Comparison of ENCODE assay signal across 9 cellular contexts in genomic region chr19:10074153-10074552, GRCh38. TPM values are rescaled to one million over a fixed set of nuclear protein-coding genes. Genes with fewer than 3 reads are reported as not detected.
A peak's percentile ranks its signal among the peaks of the same experiment; 100 is the strongest.
DNase-seq lines count a peak whose midpoint lies in the region; ATAC-seq and TF ChIP-seq lines count a peak whose summit lies in the region.
"Had no signal": no experiment of that assay in that cellular context is flagged by ENCODE, and none has a peak within 500 bp of the region (broad histone marks: within the 10 kb centered on the region; RNA-seq: fewer than 3 reads in every experiment).

No MANE protein-coding gene starts in this region.

- no peak overlapping the region for H3K9ac ChIP-seq in liver (ENCODE audit: low read depth in 1 of 2, low read length in 2 of 2)

- TF ChIP-seq RAD21 in liver (IDR thresholded peaks at IDR 0.05), result peak; percentile 88 to 92

- peaks cover 4 to 12% (median 7%) of the 10 kb centered on the region in 4 donors for H3K36me3 ChIP-seq in liver (ENCODE audit: control insufficient read depth in 4 of 4, insufficient read depth in 3 of 4, low read depth in 1 of 4, low read length in 3 of 4)

- 53% methylated on average over 2 of the region's 2 CpGs for WGBS in liver

- TF ChIP-seq CTCF in liver (IDR thresholded peaks at IDR 0.05; ENCODE audit: low read depth, low read length, missing input control), result peak; percentile 73

- H3K27ac ChIP-seq in liver (ENCODE audit: low read depth in 1 of 2, low read length in 2 of 2), result no peak overlapping the region
- H3K27ac ChIP-seq: VCaP had no signal

- peaks cover 1 to 7% (median 6%) of the 10 kb centered on the region in 4 donors for H3K9me3 ChIP-seq in liver (ENCODE audit: control insufficient read depth in 4 of 4, low read length in 3 of 4)

- intact Hi-C loops in left ventricle myocardium superior (cut with micrococcal nuclease), result no loop called here

- no peak overlapping the region for H3K4me3 ChIP-seq in liver (ENCODE audit: low read depth in 1 of 3, low read length in 3 of 3)

- peak; percentile 68 for DNase-seq in DMS 273 (lab: John Stamatoyannopoulos, UW; ENCODE audit: unreplicated experiment)
- no peak for DNase-seq in DMS 273 treated with DMSO at 0.1 percent for 48 hours (lab: John Stamatoyannopoulos, UW)
- DNase-seq in NCI-H1694 treated with DMSO at 0.1 percent for 48 hours (lab: John Stamatoyannopoulos, UW), result peak; percentile 18
- DNase-seq in activated gamma-delta T cell treated with anti-CD3 and anti-CD28 coated beads, Interleukin-2, amount 50 U/mL, for 16 hours (ENCODE audit: low read depth), result peak; percentile 27
- no peak for DNase-seq in NCI-H187 (lab: John Stamatoyannopoulos, UW)
- DNase-seq in left ventricle myocardium superior, result no peak

- no peaks in the 10 kb centered on the region for H3K27me3 ChIP-seq in liver (ENCODE audit: control insufficient read depth in 4 of 4, insufficient read depth in 4 of 4, low read length in 3 of 4)

- no peak for ATAC-seq in left ventricle myocardium superior
- ATAC-seq in HG03520 (IDR thresholded peaks at IDR 0.05; ENCODE audit: unreplicated experiment), result no peak

- H3K4me1 ChIP-seq in liver (ENCODE audit: control insufficient read depth in 4 of 4, insufficient read depth in 4 of 4, low read length in 3 of 4), result peaks cover 12 to 37% (median 27%) of the 10 kb centered on the region in 4 donors

TF ChIP-seq in liver, 16 proteins besides CTCF, POLR2A, EP300 and RAD21:
- TF ChIP-seq NR2F2 (IDR thresholded peaks at IDR 0.05) (no peak), TAF1 (conservative IDR thresholded peaks at IDR 0.05) (no peak), ZBTB33 (IDR thresholded peaks at IDR 0.05) (no peak), FOXA1 (IDR thresholded peaks at IDR 0.05) (no peak), FOXA2 (IDR thresholded peaks at IDR 0.05) (no peak), EGR1 (IDR thresholded peaks at IDR 0.05; ENCODE audit: low read depth in 2 of 2) (no peak), RXRA (IDR thresholded peaks at IDR 0.05) (peak; percentile 31 to 36), HNF4A (conservative IDR thresholded peaks at IDR 0.05) (peak in 1 of 2 donors; percentile 4), GABPA (IDR thresholded peaks at IDR 0.05 in 1 of 2, conservative IDR thresholded peaks at IDR 0.05 in 1 of 2) (no peak), SP1 (IDR thresholded peaks at IDR 0.05) (no peak)

RNA-seq across cellular contexts. Expression of gene SHFL, which starts 12.0 kb away (rescaled TPM):
- 10 to 100 TPM; 13.1 to 87.5 TPM for total RNA-seq in liver
- polyA plus RNA-seq in liver, result 100 to 1,000 TPM in 1 of 2 donors, 10 to 100 TPM in 1; 82.0 to 104 TPM
- 8.2 TPM for total RNA-seq in left ventricle myocardium superior

RNA-seq across cellular contexts. Expression of gene ANGPTL6, which starts 28.3 kb away (rescaled TPM):
- 10 to 100 TPM in 1 of 2 donors, 1 to 10 TPM in 1; 7.8 to 10.5 TPM for total RNA-seq in liver
- 10 to 100 TPM in 1 of 2 donors, 1 to 10 TPM in 1; 5.5 to 13.5 TPM for polyA plus RNA-seq in liver
- total RNA-seq in left ventricle myocardium superior, result not detected

RNA-seq across cellular contexts. Expression of gene PPAN, which starts 32.0 kb away (rescaled TPM):
- total RNA-seq in liver (10 to 100 TPM; 10.4 to 18.1 TPM), left ventricle myocardium superior (21.4 TPM)
- 10 to 100 TPM; 10.1 to 20.7 TPM for polyA plus RNA-seq in liver

RNA-seq across cellular contexts. Expression of gene P2RY11, which starts 37.3 kb away (rescaled TPM):
- 1 to 10 TPM; 3.2 to 4.1 TPM for total RNA-seq in liver
- polyA plus RNA-seq in liver, result 1 to 10 TPM in 1 of 2 donors, under 1 TPM in 1; 0.68 to 5.3 TPM
- total RNA-seq in left ventricle myocardium superior, result 4.2 TPM

RNA-seq across cellular contexts. Expression of gene EIF3G, which starts 45.5 kb away (rescaled TPM):
- 10 to 100 TPM; 86.2 to 96.3 TPM for total RNA-seq in liver
- 10 to 100 TPM; 71.0 to 84.4 TPM for polyA plus RNA-seq in liver
- total RNA-seq in left ventricle myocardium superior, result 179 TPM

Comparison
In these comparisons a context has a peak if more than half of its experiments do, and no peak if none do; other contexts are left out.
1. DNase-seq: peak in DMS 273 (single experiment), NCI-H1694 treated with DMSO at 0.1 percent for 48 hours (single experiment) and activated gamma-delta T cell treated with anti-CD3 and anti-CD28 coated beads, Interleukin-2, amount 50 U/mL, for 16 hours (single experiment); none in DMS 273 treated with DMSO at 0.1 percent for 48 hours (single experiment), NCI-H187 (0 of 2) and left ventricle myocardium superior (single experiment).